ENCODE assay signal across 8 cellular contexts in genomic region chr3:100260081-100260684, GRCh38. TPM values are rescaled to one million over a fixed set of nuclear protein-coding genes. Genes with fewer than 3 reads are reported as not detected.
DNase-seq lines count a peak whose midpoint lies in the region; ATAC-seq, FAIRE-seq and TF ChIP-seq lines count a peak whose summit lies in the region.

No MANE protein-coding gene starts in this region.

- H3K4me3 ChIP-seq in bronchial epithelial cell (ENCODE audit: low read depth, low read length) (peak overlapping the region; percentile 33), kidney epithelial cell (ENCODE audit: low read depth, low read length) (peak overlapping the region; percentile 39), stomach smooth muscle (ENCODE audit: low read length in 2 of 2) (peak overlapping the region; percentile 62 to 100)

- H3K4me1 Mint-ChIP-seq in T-helper 2 cell treated with Interferon-gamma antibody and Interleukin-4, amounts not matched to agents 5 μg/mL and 100 μg/mL, for 36 hours (ENCODE audit: low read depth): peaks cover 36% of the 10 kb centered on the region

- H3K9me3 ChIP-seq in stomach smooth muscle (ENCODE audit: control insufficient read depth in 2 of 2, low read length in 2 of 2): no peaks in the 10 kb centered on the region

- peaks cover 17% of the 10 kb centered on the region for H3K4me1 ChIP-seq in stomach smooth muscle (ENCODE audit: control insufficient read depth, insufficient read depth, low read length)

- peak overlapping the region; percentile 97 for H3K4me3 Mint-ChIP-seq in T-helper 2 cell treated with Interferon-gamma antibody and Interleukin-4, amounts not matched to agents 5 μg/mL and 100 μg/mL, for 36 hours

- no peaks in the 10 kb centered on the region for H3K36me3 ChIP-seq in bronchial epithelial cell (ENCODE audit: control insufficient read depth, insufficient read depth, low read length)
- H3K36me3 ChIP-seq in kidney epithelial cell (ENCODE audit: control insufficient read depth, insufficient read depth, low read length): no peaks in the 10 kb centered on the region
- no peaks in the 10 kb centered on the region for H3K36me3 ChIP-seq in stomach smooth muscle (ENCODE audit: control insufficient read depth in 2 of 2, insufficient read depth in 2 of 2, low read length in 2 of 2)

- no peak for TF ChIP-seq CTCF in bronchial epithelial cell (IDR thresholded peaks at IDR 0.05; ENCODE audit: insufficient read depth, low read length, severe bottlenecking)
- no peak for TF ChIP-seq CTCF in kidney epithelial cell (IDR thresholded peaks at IDR 0.05; ENCODE audit: insufficient read depth, low read length, poor library complexity, severe bottlenecking)

- H3K36me3 Mint-ChIP-seq in T-helper 2 cell treated with Interferon-gamma antibody and Interleukin-4, amounts not matched to agents 5 μg/mL and 100 μg/mL, for 36 hours (ENCODE audit: low read depth): peaks cover 3% of the 10 kb centered on the region

- peak overlapping the region; percentile 99 for H3K27ac Mint-ChIP-seq in T-helper 2 cell treated with Interferon-gamma antibody and Interleukin-4, amounts not matched to agents 5 μg/mL and 100 μg/mL, for 36 hours

- no peaks in the 10 kb centered on the region for H3K27me3 ChIP-seq in bronchial epithelial cell (ENCODE audit: control insufficient read depth, insufficient read depth, low read length)
- H3K27me3 ChIP-seq in kidney epithelial cell (ENCODE audit: control insufficient read depth, insufficient read depth, low read length): no peaks in the 10 kb centered on the region
- H3K27me3 ChIP-seq in stomach smooth muscle (ENCODE audit: control insufficient read depth in 1 of 2, insufficient read depth in 2 of 2, low read length in 2 of 2): no peaks in the 10 kb centered on the region

- DNase-seq in T-helper 2 cell treated with Interferon-gamma antibody and Interleukin-4, amounts not matched to agents 5 μg/mL and 100 μg/mL, for 36 hours (ENCODE audit: low spot score): no peak
- no peak for DNase-seq in T-helper 2 cell
- peak; percentile 81 for DNase-seq in NCI-H82 (lab: John Stamatoyannopoulos, UW)
- no peak for DNase-seq in bronchial epithelial cell (ENCODE audit: low read depth)
- DNase-seq in kidney epithelial cell (ENCODE audit: low read depth): no peak
- no peak for DNase-seq in HPDE6-E6E7 (ENCODE audit: extremely low spot score)

- no peak for FAIRE-seq in bronchial epithelial cell (lab: Jason Lieb, UNC)

- peak overlapping the region; percentile 97 for H3K27ac ChIP-seq in stomach smooth muscle (ENCODE audit: low read length)

- H3K27me3 Mint-ChIP-seq in T-helper 2 cell treated with Interferon-gamma antibody and Interleukin-4, amounts not matched to agents 5 μg/mL and 100 μg/mL, for 36 hours (ENCODE audit: low read depth): no peaks in the 10 kb centered on the region

- peak overlapping the region; percentile 88 to 98 for H3K9ac ChIP-seq in stomach smooth muscle (ENCODE audit: low read length in 2 of 2)

- ATAC-seq in HG03354 (IDR thresholded peaks at IDR 0.05; ENCODE audit: poor library complexity, severe bottlenecking, unreplicated experiment): no peak

- H3K9me3 Mint-ChIP-seq in T-helper 2 cell treated with Interferon-gamma antibody and Interleukin-4, amounts not matched to agents 5 μg/mL and 100 μg/mL, for 36 hours: no peaks in the 10 kb centered on the region

RNA-seq across cellular contexts. Expression of gene TBC1D23, which starts 0.6 kb away (rescaled TPM):
- 36.6 and 46.3 TPM in 2 replicates for total RNA-seq in bronchial epithelial cell
- total RNA-seq in kidney epithelial cell: 23.6 and 38.3 TPM in 2 replicates
